In the genomic region with DNA sequence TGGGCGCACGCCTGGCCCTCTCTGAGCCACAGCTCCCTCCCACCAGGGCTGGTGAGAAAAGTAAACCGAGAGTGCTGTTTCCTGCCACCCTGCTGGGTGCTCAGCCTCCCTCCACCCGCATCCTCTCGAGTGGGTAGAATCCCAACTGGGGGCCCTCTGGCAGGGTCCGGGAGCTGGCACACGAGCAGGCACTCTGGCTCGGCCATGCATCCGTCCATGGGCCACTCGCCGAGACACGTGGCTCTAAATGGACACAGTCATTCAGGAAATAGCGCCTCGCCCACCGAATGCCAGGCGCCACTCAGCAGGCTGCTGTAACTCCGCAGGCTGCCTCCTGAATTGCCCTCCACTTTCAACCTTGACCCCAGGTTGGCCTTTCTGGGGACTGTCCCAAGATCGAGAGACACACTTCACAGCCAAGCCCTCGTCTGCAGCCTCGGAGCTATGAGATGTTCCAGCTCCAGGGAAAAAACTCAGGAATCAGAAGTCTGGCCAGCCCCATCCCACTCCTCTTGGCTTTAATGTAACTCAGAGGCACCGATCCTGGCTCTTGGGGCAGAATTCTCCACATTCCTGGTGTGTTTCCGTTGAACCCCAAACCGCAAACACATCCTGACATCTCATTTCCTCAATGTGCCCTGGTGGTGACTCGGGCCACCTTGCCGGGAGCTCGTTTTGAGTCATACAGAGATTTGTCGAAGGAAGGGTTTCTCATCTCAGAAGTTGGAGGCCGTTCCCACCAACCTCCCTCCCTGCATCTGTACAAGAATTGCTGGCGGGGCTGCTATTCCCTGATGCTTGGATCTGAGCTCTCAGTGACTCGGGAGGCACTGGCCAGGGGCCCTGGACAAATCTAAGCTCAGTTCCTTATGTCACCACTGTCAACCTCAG, we compare ENCODE assay signal across 7 cellular contexts. TPM values are rescaled to one million over a fixed set of nuclear protein-coding genes. Genes with fewer than 3 reads are reported as not detected.
DNase-seq lines count a peak whose midpoint lies in the region; ATAC-seq and TF ChIP-seq lines count a peak whose summit lies in the region.

No MANE protein-coding gene starts in this region.

- DNase-seq in SW480 (ENCODE audit: low spot score) (peak; percentile 75), brain microvascular endothelial cell (peak; percentile 95), mesendoderm (peak; percentile 42), upper lobe of right lung (peak; percentile 76), GDM1 (lab: John Stamatoyannopoulos, UW) (no peak)

- no peak overlapping the region for H3K9ac ChIP-seq in mesendoderm (ENCODE audit: low read length)

- H3K27ac ChIP-seq in brain microvascular endothelial cell, result peak overlapping the region; percentile 71
- no peak overlapping the region for H3K27ac ChIP-seq in mesendoderm (ENCODE audit: low read depth, low read length)
- H3K27ac ChIP-seq in upper lobe of right lung, result peak overlapping the region; percentile 47

- H3K4me1 ChIP-seq in mesendoderm (ENCODE audit: control insufficient read depth, low read depth, low read length) (no peaks in the 10 kb centered on the region), upper lobe of right lung (peaks cover 36% of the 10 kb centered on the region)

- no peak overlapping the region for H3K23ac ChIP-seq in mesendoderm (ENCODE audit: low read length)

- no peaks in the 10 kb centered on the region for H3K79me1 ChIP-seq in mesendoderm (ENCODE audit: low read length)

- H3K36me3 ChIP-seq in brain microvascular endothelial cell (replicated peaks), result no peaks in the 10 kb centered on the region
- H3K36me3 ChIP-seq in mesendoderm (ENCODE audit: control insufficient read depth, insufficient read depth, low read length), result no peaks in the 10 kb centered on the region
- no peaks in the 10 kb centered on the region for H3K36me3 ChIP-seq in upper lobe of right lung

- H4K5ac ChIP-seq in mesendoderm (ENCODE audit: low read length), result no peak overlapping the region

- no peak overlapping the region for H4K8ac ChIP-seq in mesendoderm (ENCODE audit: low read depth, low read length)

- in situ Hi-C loops in brain microvascular endothelial cell (cut with HindIII; ENCODE audit: low pct_ligation_motif_present, low sequenced_read_pairs), result no loop called here

- no CpG with 5 or more reads among the region's 30 CpGs for WGBS in mesendoderm (ENCODE audit: extremely low coverage, insufficient coverage, low lambda C conversion rate)

- no peak overlapping the region for H2BK15ac ChIP-seq in mesendoderm (replicated peaks; ENCODE audit: low read depth)

- intact Hi-C loops in upper lobe of right lung (cut with DNase I), result no loop called here

- H2BK5ac ChIP-seq in mesendoderm (ENCODE audit: low read length), result no peak overlapping the region

- no peak overlapping the region for H2AK5ac ChIP-seq in mesendoderm (ENCODE audit: low read length)

- ATAC-seq in GM21529 (IDR thresholded peaks at IDR 0.05; ENCODE audit: unreplicated experiment) (peak; percentile 43), upper lobe of right lung (peak; percentile 56), HG03442 (IDR thresholded peaks at IDR 0.05; ENCODE audit: unreplicated experiment) (no peak)

- no peak overlapping the region for H2BK120ac ChIP-seq in mesendoderm (ENCODE audit: low read depth, low read length)

- H3K4me3 ChIP-seq in brain microvascular endothelial cell (ENCODE audit: low read depth, low read length), result no peak overlapping the region
- H3K4me3 ChIP-seq in mesendoderm (ENCODE audit: low read length), result no peak overlapping the region
- no peak overlapping the region for H3K4me3 ChIP-seq in upper lobe of right lung

- no peaks in the 10 kb centered on the region for H3K9me3 ChIP-seq in upper lobe of right lung

- no peak overlapping the region for H3K18ac ChIP-seq in mesendoderm (ENCODE audit: low read length)

- peak; percentile 40 for TF ChIP-seq CTCF in brain microvascular endothelial cell (IDR thresholded peaks at IDR 0.05; ENCODE audit: low read depth, low read length, missing control alignments)
- no peak for TF ChIP-seq CTCF in upper lobe of right lung (IDR thresholded peaks at IDR 0.05)

- H3K56ac ChIP-seq in mesendoderm (ENCODE audit: low read length), result no peak overlapping the region

- no peak overlapping the region for H3K4me2 ChIP-seq in mesendoderm (ENCODE audit: low read length)

- H3K79me2 ChIP-seq in mesendoderm (ENCODE audit: control insufficient read depth, insufficient read depth, low read length), result no peaks in the 10 kb centered on the region

- H3K4ac ChIP-seq in mesendoderm (ENCODE audit: low read depth, low read length), result no peak overlapping the region

- H3K27me3 ChIP-seq in brain microvascular endothelial cell (replicated peaks) (no peaks in the 10 kb centered on the region), mesendoderm (ENCODE audit: insufficient read depth, low read length, poor library complexity) (no peaks in the 10 kb centered on the region), upper lobe of right lung (no peaks in the 10 kb centered on the region)

RNA-seq across cellular contexts. Expression of a gene that starts 14.1 kb away (rescaled TPM):
- polyA plus RNA-seq in mesendoderm (2013, experiment 1 of 2), result 0.87 TPM
- 0.88 TPM for polyA plus RNA-seq in mesendoderm (2013, experiment 2 of 2)
- 198 TPM for total RNA-seq in upper lobe of right lung
